ENCODE assay signal across 8 cellular contexts in the genomic region with DNA sequence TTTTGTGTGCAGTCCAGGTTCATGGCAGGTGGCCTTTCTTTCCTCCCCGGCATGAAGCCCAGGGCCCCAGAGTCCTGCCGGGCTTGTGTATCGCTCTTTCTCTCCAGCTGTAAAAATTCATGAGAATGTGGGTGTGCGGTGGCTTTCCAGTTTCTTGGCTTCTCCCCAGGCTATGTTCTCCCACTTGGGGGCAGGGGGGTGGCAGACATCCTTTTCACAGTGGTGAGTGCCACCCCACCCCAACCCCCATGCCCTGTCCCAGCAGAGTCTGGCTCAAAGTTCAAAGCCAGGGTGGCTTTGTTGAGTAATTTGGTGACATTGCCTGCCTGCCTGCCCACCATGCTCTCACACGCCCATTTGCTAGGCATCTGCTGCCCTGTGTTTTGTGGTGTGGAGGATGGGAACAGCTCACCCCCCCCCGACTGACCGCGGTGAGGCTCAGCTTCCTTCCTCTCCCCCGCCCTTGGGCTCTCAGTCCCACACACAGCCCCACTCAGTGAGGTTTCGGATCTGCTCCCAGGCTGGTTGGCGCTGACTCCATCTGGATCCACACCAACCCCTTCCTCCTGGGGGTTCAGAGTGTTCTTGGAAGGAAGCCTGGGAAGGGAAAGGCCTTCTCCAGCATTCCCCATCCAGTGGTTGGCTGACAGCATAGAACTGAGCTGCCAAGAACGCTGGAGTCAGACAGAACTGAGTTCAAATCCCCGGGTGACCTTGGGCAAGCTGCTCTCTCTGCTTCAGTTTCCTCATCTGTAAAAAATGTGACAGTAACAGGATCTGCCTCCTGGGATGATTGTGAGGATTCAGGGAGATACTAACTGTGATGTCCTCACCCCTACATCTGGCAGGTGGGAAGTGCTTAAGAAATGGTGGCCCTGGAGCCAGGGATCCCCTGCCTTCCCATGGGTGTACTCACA. TPM values are rescaled to one million over a fixed set of nuclear protein-coding genes. Genes with fewer than 3 reads are reported as not detected.
DNase-seq lines count a peak whose midpoint lies in the region; ATAC-seq and TF ChIP-seq lines count a peak whose summit lies in the region.

No MANE protein-coding gene starts in this region.

- H3K9ac ChIP-seq in liver (ENCODE audit: low read depth in 1 of 2, low read length in 2 of 2): no peak overlapping the region
- peak overlapping the region; percentile 10 to 68 for H3K9ac ChIP-seq in stomach smooth muscle (ENCODE audit: low read length in 2 of 2)

- H3K4me3 ChIP-seq in HFF-Myc (replicated peaks; ENCODE audit: low read depth, low read length): peak overlapping the region; percentile 23
- H3K4me3 ChIP-seq in liver (ENCODE audit: low read depth in 1 of 3, low read length in 3 of 3): peak overlapping the region in 2 of 3 donors; percentile 6 to 7
- H3K4me3 ChIP-seq in stomach smooth muscle (ENCODE audit: low read length in 2 of 2): peak overlapping the region; percentile 12 to 49

- H3K27ac ChIP-seq in cingulate gyrus (ENCODE audit: low read depth, low read length) (peak overlapping the region; percentile 88), liver (ENCODE audit: low read depth in 1 of 2, low read length in 2 of 2) (peak overlapping the region; percentile 81 to 87), stomach smooth muscle (ENCODE audit: low read length) (peak overlapping the region; percentile 92)

- ATAC-seq in GM18502 (IDR thresholded peaks at IDR 0.05; ENCODE audit: poor library complexity, unreplicated experiment): peak; percentile 55

- TF ChIP-seq CTCF in HFF-Myc (IDR thresholded peaks at IDR 0.05; ENCODE audit: low read depth, low read length, missing control alignments) (no peak), liver (IDR thresholded peaks at IDR 0.05; ENCODE audit: low read depth, low read length, missing input control) (no peak)

- H3K27me3 ChIP-seq in liver (ENCODE audit: control insufficient read depth in 4 of 4, insufficient read depth in 4 of 4, low read length in 3 of 4) (no peaks in the 10 kb centered on the region), stomach smooth muscle (ENCODE audit: control insufficient read depth in 1 of 2, insufficient read depth in 2 of 2, low read length in 2 of 2) (no peaks in the 10 kb centered on the region)

- H3K9me3 ChIP-seq in liver (ENCODE audit: control insufficient read depth in 4 of 4, low read length in 3 of 4) (no peaks in the 10 kb centered on the region), stomach smooth muscle (ENCODE audit: control insufficient read depth in 2 of 2, low read length in 2 of 2) (no peaks in the 10 kb centered on the region)

- peak; percentile 99 for DNase-seq in HFF-Myc (ENCODE audit: extremely low read depth, low read depth)
- DNase-seq in NOMO-1 treated with DMSO at 0.1 percent for 48 hours (lab: John Stamatoyannopoulos, UW; ENCODE audit: unreplicated experiment): peak; percentile 67
- DNase-seq in NCI-H187 (lab: John Stamatoyannopoulos, UW): no peak
- no peak for DNase-seq in iPS-NIHi7 (ENCODE audit: extremely low spot score)

- WGBS in liver: 16% methylated on average over 13 of the region's 13 CpGs

- peak in 1 of 2 donors; percentile 53 for TF ChIP-seq RAD21 in liver (IDR thresholded peaks at IDR 0.05)

- H3K36me3 ChIP-seq in liver (ENCODE audit: control insufficient read depth in 4 of 4, insufficient read depth in 3 of 4, low read depth in 1 of 4, low read length in 3 of 4) (no peaks in the 10 kb centered on the region), stomach smooth muscle (ENCODE audit: control insufficient read depth in 2 of 2, insufficient read depth in 2 of 2, low read length in 2 of 2) (no peaks in the 10 kb centered on the region)

- H3K4me1 ChIP-seq in liver (ENCODE audit: control insufficient read depth in 4 of 4, insufficient read depth in 4 of 4, low read length in 3 of 4) (peaks cover 20 to 46% (median 37%) of the 10 kb centered on the region in 4 donors), stomach smooth muscle (ENCODE audit: control insufficient read depth, insufficient read depth, low read length) (peaks cover 48% of the 10 kb centered on the region)

TF ChIP-seq in liver, 16 proteins besides CTCF, POLR2A, EP300 and RAD21:
- peak; percentile 87 to 89 for TF ChIP-seq HNF4A (conservative IDR thresholded peaks at IDR 0.05)
- TF ChIP-seq RXRA (IDR thresholded peaks at IDR 0.05): peak; percentile 86 to 88
- TF ChIP-seq GABPA (IDR thresholded peaks at IDR 0.05 in 1 of 2, conservative IDR thresholded peaks at IDR 0.05 in 1 of 2): peak in 1 of 2 donors; percentile 41
- TF ChIP-seq, protein P1, sequence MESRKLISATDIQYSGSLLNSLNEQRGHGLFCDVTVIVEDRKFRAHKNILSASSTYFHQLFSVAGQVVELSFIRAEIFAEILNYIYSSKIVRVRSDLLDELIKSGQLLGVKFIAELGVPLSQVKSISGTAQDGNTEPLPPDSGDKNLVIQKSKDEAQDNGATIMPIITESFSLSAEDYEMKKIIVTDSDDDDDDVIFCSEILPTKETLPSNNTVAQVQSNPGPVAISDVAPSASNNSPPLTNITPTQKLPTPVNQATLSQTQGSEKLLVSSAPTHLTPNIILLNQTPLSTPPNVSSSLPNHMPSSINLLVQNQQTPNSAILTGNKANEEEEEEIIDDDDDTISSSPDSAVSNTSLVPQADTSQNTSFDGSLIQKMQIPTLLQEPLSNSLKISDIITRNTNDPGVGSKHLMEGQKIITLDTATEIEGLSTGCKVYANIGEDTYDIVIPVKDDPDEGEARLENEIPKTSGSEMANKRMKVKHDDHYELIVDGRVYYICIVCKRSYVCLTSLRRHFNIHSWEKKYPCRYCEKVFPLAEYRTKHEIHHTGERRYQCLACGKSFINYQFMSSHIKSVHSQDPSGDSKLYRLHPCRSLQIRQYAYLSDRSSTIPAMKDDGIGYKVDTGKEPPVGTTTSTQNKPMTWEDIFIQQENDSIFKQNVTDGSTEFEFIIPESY (IDR thresholded peaks at IDR 0.05): peak; percentile 78
- TF ChIP-seq FOXA2 (IDR thresholded peaks at IDR 0.05): no peak
- TF ChIP-seq JUND (IDR thresholded peaks at IDR 0.05): peak; percentile 33 to 76
- no peak for TF ChIP-seq FOXA1 (IDR thresholded peaks at IDR 0.05)
- TF ChIP-seq, protein P2, sequence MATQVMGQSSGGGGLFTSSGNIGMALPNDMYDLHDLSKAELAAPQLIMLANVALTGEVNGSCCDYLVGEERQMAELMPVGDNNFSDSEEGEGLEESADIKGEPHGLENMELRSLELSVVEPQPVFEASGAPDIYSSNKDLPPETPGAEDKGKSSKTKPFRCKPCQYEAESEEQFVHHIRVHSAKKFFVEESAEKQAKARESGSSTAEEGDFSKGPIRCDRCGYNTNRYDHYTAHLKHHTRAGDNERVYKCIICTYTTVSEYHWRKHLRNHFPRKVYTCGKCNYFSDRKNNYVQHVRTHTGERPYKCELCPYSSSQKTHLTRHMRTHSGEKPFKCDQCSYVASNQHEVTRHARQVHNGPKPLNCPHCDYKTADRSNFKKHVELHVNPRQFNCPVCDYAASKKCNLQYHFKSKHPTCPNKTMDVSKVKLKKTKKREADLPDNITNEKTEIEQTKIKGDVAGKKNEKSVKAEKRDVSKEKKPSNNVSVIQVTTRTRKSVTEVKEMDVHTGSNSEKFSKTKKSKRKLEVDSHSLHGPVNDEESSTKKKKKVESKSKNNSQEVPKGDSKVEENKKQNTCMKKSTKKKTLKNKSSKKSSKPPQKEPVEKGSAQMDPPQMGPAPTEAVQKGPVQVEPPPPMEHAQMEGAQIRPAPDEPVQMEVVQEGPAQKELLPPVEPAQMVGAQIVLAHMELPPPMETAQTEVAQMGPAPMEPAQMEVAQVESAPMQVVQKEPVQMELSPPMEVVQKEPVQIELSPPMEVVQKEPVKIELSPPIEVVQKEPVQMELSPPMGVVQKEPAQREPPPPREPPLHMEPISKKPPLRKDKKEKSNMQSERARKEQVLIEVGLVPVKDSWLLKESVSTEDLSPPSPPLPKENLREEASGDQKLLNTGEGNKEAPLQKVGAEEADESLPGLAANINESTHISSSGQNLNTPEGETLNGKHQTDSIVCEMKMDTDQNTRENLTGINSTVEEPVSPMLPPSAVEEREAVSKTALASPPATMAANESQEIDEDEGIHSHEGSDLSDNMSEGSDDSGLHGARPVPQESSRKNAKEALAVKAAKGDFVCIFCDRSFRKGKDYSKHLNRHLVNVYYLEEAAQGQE (IDR thresholded peaks at IDR 0.05): peak; percentile 60
- TF ChIP-seq NR2F2 (IDR thresholded peaks at IDR 0.05): peak; percentile 96
- TF ChIP-seq, protein P3, sequence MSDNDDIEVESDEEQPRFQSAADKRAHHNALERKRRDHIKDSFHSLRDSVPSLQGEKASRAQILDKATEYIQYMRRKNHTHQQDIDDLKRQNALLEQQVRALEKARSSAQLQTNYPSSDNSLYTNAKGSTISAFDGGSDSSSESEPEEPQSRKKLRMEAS (IDR thresholded peaks at IDR 0.05): peak; percentile 64
- TF ChIP-seq SP1 (IDR thresholded peaks at IDR 0.05): peak; percentile 96
- TF ChIP-seq EGR1 (IDR thresholded peaks at IDR 0.05; ENCODE audit: low read depth in 2 of 2): peak in 1 of 2 donors; percentile 32
- TF ChIP-seq YY1 (IDR thresholded peaks at IDR 0.05): peak; percentile 76
- peak; percentile 75 for TF ChIP-seq HNF4G (IDR thresholded peaks at IDR 0.05)
- TF ChIP-seq, protein P4, sequence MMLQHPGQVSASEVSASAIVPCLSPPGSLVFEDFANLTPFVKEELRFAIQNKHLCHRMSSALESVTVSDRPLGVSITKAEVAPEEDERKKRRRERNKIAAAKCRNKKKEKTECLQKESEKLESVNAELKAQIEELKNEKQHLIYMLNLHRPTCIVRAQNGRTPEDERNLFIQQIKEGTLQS (IDR thresholded peaks at IDR 0.05): peak; percentile 41
- peak; percentile 72 for TF ChIP-seq TAF1 (conservative IDR thresholded peaks at IDR 0.05)

RNA-seq across cellular contexts. Expression of a gene that starts 36.1 kb away (rescaled TPM):
- total RNA-seq in liver: 10 to 100 TPM; 31.6 to 46.6 TPM
- polyA plus RNA-seq in liver: 10 to 100 TPM in 1 of 2 donors, 1 to 10 TPM in 1; 6.2 to 33.4 TPM

RNA-seq across cellular contexts. Expression of a gene that starts 38.2 kb away (rescaled TPM):
- under 1 TPM; 0.05 to 0.42 TPM for total RNA-seq in liver
- under 1 TPM in 1 of 2 donors, not detected in 1; 0.18 TPM for polyA plus RNA-seq in liver

Comparison
In these comparisons a context has a peak if more than half of its experiments do, and no peak if none do; other contexts are left out.
1. DNase-seq: peak in HFF-Myc (single experiment) and NOMO-1 treated with DMSO at 0.1 percent for 48 hours (single experiment); none in NCI-H187 (0 of 2) and iPS-NIHi7 (single experiment).
2. H3K9ac ChIP-seq: peak in stomach smooth muscle (2 of 2); none in liver (0 of 2).
3. Peak in every context shown above with its lines, with median percentiles within 50 percentile points of each other: H3K4me3 ChIP-seq and H3K27ac ChIP-seq.